2 cellular contexts compared by ENCODE assay signal in the genomic region with DNA sequence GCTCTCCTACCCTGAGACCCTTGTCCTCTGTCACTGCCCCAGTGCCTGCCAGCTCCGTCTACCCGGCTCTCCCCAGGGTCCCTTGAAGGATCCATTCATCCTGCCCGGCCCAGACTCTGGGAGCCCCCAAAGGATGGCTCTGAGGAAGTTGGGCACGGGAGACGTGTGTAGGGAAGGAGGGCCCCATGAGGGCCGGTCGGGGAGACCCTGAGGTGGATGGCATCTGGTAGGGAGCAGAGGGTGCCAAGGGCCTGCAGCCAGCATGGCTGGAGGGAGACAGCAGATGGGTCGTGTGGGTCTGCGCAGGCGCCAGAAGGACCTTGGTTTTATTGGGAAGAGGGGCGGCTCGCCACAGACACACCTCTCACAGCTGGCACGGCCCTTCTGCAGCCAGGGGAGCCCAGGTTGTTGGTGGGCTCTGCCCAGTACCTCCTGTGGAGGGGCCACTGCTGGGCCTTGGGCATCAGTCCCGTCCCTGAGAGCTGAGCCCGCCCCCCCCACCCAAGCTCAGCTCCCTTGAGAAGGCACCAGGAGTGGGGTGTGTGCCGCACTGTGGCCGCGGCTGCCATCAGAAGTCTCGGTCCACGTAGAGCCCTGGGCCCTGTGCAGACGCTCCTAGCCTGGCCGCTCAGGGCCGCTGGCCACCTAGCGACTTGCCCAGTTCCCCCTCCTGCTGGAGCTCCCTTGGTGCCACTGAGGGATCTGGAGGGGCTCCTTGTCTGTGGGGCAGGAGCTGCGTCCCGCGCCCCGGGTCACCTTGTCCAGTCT.
TF ChIP-seq lines count a peak whose summit lies in the region.

No MANE protein-coding gene starts in this region.

TF ChIP-seq in HEK293, 187 proteins besides CTCF, POLR2A, EP300 and RAD21:
- TF ChIP-seq ZNF707 (tag by site-specific recombination; IDR thresholded peaks at IDR 0.05) (peak; percentile 52; the same call in 1 of the 2 replicates), ZNF121 (tag by site-specific recombination; IDR thresholded peaks at IDR 0.05) (no peak)

TF ChIP-seq in K562, 482 proteins besides CTCF, POLR2A, EP300 and RAD21:
- TF ChIP-seq ZNF75A (CRISPR knock-in tag; IDR thresholded peaks at IDR 0.05) (no peak), HNRNPK (IDR thresholded peaks at IDR 0.05; ENCODE audit: low read depth, low read length, poor library complexity, severe bottlenecking) (no peak), HDAC6 (IDR thresholded peaks at IDR 0.05; ENCODE audit: low read depth, low read length) (no peak), SETDB1 (IDR thresholded peaks at IDR 0.05; ENCODE audit: low read length) (no peak), POLR2G (IDR thresholded peaks at IDR 0.05; ENCODE audit: low read depth, low read length) (0 out of 2 replicates have a peak, but pooled peaks have one; percentile 14)
- TF ChIP-seq, protein P1, sequence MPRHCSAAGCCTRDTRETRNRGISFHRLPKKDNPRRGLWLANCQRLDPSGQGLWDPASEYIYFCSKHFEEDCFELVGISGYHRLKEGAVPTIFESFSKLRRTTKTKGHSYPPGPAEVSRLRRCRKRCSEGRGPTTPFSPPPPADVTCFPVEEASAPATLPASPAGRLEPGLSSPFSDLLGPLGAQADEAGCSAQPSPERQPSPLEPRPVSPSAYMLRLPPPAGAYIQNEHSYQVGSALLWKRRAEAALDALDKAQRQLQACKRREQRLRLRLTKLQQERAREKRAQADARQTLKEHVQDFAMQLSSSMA (CRISPR knock-in tag; IDR thresholded peaks at IDR 0.05), result no peak
- TF ChIP-seq, protein P2, sequence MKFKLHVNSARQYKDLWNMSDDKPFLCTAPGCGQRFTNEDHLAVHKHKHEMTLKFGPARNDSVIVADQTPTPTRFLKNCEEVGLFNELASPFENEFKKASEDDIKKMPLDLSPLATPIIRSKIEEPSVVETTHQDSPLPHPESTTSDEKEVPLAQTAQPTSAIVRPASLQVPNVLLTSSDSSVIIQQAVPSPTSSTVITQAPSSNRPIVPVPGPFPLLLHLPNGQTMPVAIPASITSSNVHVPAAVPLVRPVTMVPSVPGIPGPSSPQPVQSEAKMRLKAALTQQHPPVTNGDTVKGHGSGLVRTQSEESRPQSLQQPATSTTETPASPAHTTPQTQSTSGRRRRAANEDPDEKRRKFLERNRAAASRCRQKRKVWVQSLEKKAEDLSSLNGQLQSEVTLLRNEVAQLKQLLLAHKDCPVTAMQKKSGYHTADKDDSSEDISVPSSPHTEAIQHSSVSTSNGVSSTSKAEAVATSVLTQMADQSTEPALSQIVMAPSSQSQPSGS (CRISPR knock-in tag; IDR thresholded peaks at IDR 0.05), result no peak
- TF ChIP-seq, protein P3, sequence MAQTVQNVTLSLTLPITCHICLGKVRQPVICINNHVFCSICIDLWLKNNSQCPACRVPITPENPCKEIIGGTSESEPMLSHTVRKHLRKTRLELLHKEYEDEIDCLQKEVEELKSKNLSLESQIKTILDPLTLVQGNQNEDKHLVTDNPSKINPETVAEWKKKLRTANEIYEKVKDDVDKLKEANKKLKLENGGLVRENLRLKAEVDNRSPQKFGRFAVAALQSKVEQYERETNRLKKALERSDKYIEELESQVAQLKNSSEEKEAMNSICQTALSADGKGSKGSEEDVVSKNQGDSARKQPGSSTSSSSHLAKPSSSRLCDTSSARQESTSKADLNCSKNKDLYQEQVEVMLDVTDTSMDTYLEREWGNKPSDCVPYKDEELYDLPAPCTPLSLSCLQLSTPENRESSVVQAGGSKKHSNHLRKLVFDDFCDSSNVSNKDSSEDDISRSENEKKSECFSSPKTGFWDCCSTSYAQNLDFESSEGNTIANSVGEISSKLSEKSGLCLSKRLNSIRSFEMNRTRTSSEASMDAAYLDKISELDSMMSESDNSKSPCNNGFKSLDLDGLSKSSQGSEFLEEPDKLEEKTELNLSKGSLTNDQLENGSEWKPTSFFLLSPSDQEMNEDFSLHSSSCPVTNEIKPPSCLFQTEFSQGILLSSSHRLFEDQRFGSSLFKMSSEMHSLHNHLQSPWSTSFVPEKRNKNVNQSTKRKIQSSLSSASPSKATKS (CRISPR knock-in tag; IDR thresholded peaks at IDR 0.05), result no peak
